Comparison of ENCODE assay signal across 19 cellular contexts in genomic region chr2:98563394-98563793, GRCh38.
"Had no signal": no experiment of that assay in that cellular context is flagged by ENCODE, and none has a peak within 500 bp of the region (broad histone marks: within the 10 kb centered on the region; RNA-seq: fewer than 3 reads in every experiment).

No MANE protein-coding gene starts in this region.

- H3K27ac Mint-ChIP-seq: activated B cell treated with CpG ODN at 0.5 μM for 24 hours, neural progenitor cell had no signal

- H3K4me3 Mint-ChIP-seq: activated B cell treated with CpG ODN at 0.5 μM for 24 hours, neural progenitor cell had no signal

- DNase-seq: activated B cell treated with CpG ODN at 0.5 μM for 24 hours; activated CD4-positive, alpha-beta T cell treated with anti-CD3 and anti-CD28 coated beads for 48 hours; activated CD8-positive, alpha-beta memory T cell treated with anti-CD3 and anti-CD28 coated beads, Interleukin-2, amount 50 U/mL, for 4 hours; activated naive CD4-positive, alpha-beta T cell treated with anti-CD3 and anti-CD28 coated beads, Interleukin-2, amount 50 U/mL, for 16 hours; amniotic stem cell; foreskin keratinocyte; glutamatergic neuron; kidney; left lung; right lobe of liver; small intestine; stimulated activated CD4-positive, alpha-beta T cell treated with anti-CD3 and anti-CD28 coated beads, Interleukin-15, amount 100 ng/mL, for 24 hours; stimulated activated CD4-positive, alpha-beta T cell treated with anti-CD3 and anti-CD28 coated beads, Interleukin-2, amount 100 ng/mL, for 48 hours; stomach; SW 1271; testis; upper lobe of left lung had no signal

- H3K27ac ChIP-seq: foreskin keratinocyte, left lung, neural progenitor cell, right lobe of liver, SJSA1, testis had no signal

- H3K4me1 Mint-ChIP-seq: neural progenitor cell had no signal

- ATAC-seq: foreskin keratinocyte, left lung, right lobe of liver had no signal

- H3K27me3 Mint-ChIP-seq: activated B cell treated with CpG ODN at 0.5 μM for 24 hours had no signal

- H3K9me3 Mint-ChIP-seq: activated B cell treated with CpG ODN at 0.5 μM for 24 hours, neural progenitor cell had no signal
